In genomic region chrX:152418025-152418424, GRCh38 we compare ENCODE assay signal across 9 cellular contexts. TPM values are rescaled to one million over a fixed set of nuclear protein-coding genes. Genes with fewer than 3 reads are reported as not detected.
"Had no signal": no experiment of that assay in that cellular context is flagged by ENCODE, and none has a peak within 500 bp of the region (broad histone marks: within the 10 kb centered on the region; RNA-seq: fewer than 3 reads in every experiment).

No MANE protein-coding gene starts in this region.

- H3K9ac ChIP-seq: GM23248, KMS-11 had no signal

- H3K27ac ChIP-seq: GM23248, HL-60, KMS-11 had no signal

- DNase-seq: GM23248, GOT3, H7, HFFc6, KBM-7 had no signal

- H3K4me1 ChIP-seq: HAP-1 had no signal

- ATAC-seq: HCT116 had no signal

- H2AFZ ChIP-seq: GM23248 had no signal

- H3K36me3 ChIP-seq: HAP-1 had no signal

- H3K4me2 ChIP-seq: KMS-11 had no signal

- H3K4me3 ChIP-seq: GM23248, HAP-1 had no signal

- H3K9me3 ChIP-seq: HAP-1 had no signal

RNA-seq across cellular contexts. Expression of gene GABRA3, which starts 33.1 kb away (rescaled TPM):
- total RNA-seq: GM23248, HFFc6 had no signal
- polyA plus RNA-seq: GM23248 had no signal
